In the genomic region with DNA sequence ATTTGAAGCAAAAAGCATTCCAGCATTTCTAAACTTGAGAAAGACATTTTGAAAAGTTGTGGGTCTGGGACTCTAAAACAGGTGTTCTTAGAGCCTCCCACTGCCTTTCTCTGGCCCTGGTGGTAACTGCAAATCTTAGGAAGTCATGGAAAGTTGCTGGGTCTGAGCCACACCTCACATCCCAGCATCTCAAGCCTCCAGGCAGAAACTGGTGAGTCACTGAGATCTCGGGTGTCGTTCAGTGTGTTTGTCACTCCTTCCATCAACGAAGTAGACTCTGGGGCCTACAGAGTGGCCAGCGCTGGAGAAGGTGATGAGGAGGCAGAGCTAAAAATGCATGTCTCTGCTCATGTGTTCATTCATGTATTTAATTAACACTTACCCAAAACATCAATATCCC, we compare ENCODE assay signal across 1 cellular context.
TF ChIP-seq lines count a peak whose summit lies in the region.

No MANE protein-coding gene starts in this region.

TF ChIP-seq in H1, 55 proteins besides CTCF, POLR2A, EP300 and RAD21:
- TF ChIP-seq JUN (IDR thresholded peaks at IDR 0.05; ENCODE audit: low read depth, low read length) = no peak
- no peak for TF ChIP-seq SRF (IDR thresholded peaks at IDR 0.05; ENCODE audit: low read depth, low read length)
- TF ChIP-seq NRF1 (IDR thresholded peaks at IDR 0.05; ENCODE audit: low read depth, low read length) = no peak
- TF ChIP-seq SP2 (IDR thresholded peaks at IDR 0.05; ENCODE audit: low read length) = no peak
- TF ChIP-seq, protein P1, sequence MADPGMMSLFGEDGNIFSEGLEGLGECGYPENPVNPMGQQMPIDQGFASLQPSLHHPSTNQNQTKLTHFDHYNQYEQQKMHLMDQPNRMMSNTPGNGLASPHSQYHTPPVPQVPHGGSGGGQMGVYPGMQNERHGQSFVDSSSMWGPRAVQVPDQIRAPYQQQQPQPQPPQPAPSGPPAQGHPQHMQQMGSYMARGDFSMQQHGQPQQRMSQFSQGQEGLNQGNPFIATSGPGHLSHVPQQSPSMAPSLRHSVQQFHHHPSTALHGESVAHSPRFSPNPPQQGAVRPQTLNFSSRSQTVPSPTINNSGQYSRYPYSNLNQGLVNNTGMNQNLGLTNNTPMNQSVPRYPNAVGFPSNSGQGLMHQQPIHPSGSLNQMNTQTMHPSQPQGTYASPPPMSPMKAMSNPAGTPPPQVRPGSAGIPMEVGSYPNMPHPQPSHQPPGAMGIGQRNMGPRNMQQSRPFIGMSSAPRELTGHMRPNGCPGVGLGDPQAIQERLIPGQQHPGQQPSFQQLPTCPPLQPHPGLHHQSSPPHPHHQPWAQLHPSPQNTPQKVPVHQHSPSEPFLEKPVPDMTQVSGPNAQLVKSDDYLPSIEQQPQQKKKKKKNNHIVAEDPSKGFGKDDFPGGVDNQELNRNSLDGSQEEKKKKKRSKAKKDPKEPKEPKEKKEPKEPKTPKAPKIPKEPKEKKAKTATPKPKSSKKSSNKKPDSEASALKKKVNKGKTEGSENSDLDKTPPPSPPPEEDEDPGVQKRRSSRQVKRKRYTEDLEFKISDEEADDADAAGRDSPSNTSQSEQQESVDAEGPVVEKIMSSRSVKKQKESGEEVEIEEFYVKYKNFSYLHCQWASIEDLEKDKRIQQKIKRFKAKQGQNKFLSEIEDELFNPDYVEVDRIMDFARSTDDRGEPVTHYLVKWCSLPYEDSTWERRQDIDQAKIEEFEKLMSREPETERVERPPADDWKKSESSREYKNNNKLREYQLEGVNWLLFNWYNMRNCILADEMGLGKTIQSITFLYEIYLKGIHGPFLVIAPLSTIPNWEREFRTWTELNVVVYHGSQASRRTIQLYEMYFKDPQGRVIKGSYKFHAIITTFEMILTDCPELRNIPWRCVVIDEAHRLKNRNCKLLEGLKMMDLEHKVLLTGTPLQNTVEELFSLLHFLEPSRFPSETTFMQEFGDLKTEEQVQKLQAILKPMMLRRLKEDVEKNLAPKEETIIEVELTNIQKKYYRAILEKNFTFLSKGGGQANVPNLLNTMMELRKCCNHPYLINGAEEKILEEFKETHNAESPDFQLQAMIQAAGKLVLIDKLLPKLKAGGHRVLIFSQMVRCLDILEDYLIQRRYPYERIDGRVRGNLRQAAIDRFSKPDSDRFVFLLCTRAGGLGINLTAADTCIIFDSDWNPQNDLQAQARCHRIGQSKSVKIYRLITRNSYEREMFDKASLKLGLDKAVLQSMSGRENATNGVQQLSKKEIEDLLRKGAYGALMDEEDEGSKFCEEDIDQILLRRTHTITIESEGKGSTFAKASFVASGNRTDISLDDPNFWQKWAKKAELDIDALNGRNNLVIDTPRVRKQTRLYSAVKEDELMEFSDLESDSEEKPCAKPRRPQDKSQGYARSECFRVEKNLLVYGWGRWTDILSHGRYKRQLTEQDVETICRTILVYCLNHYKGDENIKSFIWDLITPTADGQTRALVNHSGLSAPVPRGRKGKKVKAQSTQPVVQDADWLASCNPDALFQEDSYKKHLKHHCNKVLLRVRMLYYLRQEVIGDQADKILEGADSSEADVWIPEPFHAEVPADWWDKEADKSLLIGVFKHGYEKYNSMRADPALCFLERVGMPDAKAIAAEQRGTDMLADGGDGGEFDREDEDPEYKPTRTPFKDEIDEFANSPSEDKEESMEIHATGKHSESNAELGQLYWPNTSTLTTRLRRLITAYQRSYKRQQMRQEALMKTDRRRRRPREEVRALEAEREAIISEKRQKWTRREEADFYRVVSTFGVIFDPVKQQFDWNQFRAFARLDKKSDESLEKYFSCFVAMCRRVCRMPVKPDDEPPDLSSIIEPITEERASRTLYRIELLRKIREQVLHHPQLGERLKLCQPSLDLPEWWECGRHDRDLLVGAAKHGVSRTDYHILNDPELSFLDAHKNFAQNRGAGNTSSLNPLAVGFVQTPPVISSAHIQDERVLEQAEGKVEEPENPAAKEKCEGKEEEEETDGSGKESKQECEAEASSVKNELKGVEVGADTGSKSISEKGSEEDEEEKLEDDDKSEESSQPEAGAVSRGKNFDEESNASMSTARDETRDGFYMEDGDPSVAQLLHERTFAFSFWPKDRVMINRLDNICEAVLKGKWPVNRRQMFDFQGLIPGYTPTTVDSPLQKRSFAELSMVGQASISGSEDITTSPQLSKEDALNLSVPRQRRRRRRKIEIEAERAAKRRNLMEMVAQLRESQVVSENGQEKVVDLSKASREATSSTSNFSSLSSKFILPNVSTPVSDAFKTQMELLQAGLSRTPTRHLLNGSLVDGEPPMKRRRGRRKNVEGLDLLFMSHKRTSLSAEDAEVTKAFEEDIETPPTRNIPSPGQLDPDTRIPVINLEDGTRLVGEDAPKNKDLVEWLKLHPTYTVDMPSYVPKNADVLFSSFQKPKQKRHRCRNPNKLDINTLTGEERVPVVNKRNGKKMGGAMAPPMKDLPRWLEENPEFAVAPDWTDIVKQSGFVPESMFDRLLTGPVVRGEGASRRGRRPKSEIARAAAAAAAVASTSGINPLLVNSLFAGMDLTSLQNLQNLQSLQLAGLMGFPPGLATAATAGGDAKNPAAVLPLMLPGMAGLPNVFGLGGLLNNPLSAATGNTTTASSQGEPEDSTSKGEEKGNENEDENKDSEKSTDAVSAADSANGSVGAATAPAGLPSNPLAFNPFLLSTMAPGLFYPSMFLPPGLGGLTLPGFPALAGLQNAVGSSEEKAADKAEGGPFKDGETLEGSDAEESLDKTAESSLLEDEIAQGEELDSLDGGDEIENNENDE (IDR thresholded peaks at IDR 0.05; ENCODE audit: insufficient replicate concordance, low read length) = no peak
- TF ChIP-seq CTBP2 (IDR thresholded peaks at IDR 0.05; ENCODE audit: borderline replicate concordance, insufficient read depth, insufficient read length, low read length) = no peak
- TF ChIP-seq BCL11A (IDR thresholded peaks at IDR 0.05; ENCODE audit: low read depth in 2 of 2, low read length in 2 of 2) = no peak
- TF ChIP-seq CEBPB (IDR thresholded peaks at IDR 0.05; ENCODE audit: low read depth, low read length) = no peak
- no peak for TF ChIP-seq RBBP5 (IDR thresholded peaks at IDR 0.05; ENCODE audit: borderline replicate concordance, low read depth, low read length)
- TF ChIP-seq SIX5 (IDR thresholded peaks at IDR 0.05; ENCODE audit: low read depth, low read length) = no peak
- no peak for TF ChIP-seq TCF12 (IDR thresholded peaks at IDR 0.05; ENCODE audit: low read depth, low read length)
